In genomic region chr3:134681527-134681910, GRCh38 we compare ENCODE assay signal across 33 cellular contexts. TPM values are rescaled to one million over a fixed set of nuclear protein-coding genes. Genes with fewer than 3 reads are reported as not detected.
"Had no signal": no experiment of that assay in that cellular context is flagged by ENCODE, and none has a peak within 500 bp of the region (broad histone marks: within the 10 kb centered on the region; RNA-seq: fewer than 3 reads in every experiment).

No MANE protein-coding gene starts in this region.

- H3K9me3 Mint-ChIP-seq: activated CD4-positive, alpha-beta T cell treated with anti-CD3 and anti-CD28 coated beads, Interleukin-2, amount 10 ng/mL, durations not matched to agents 24 days and 14 days; activated naive CD8-positive, alpha-beta T cell treated with anti-CD3 and anti-CD28 coated beads, Interleukin-2, amount 10 ng/mL, durations not matched to agents 7 days and 5 days; activated T-helper 1 cell treated with anti-CD3 and anti-CD28 coated beads, Interleukin-12 subunit alpha, Interleukin-12 subunit beta, Interleukin-2, Interleukin-4 antibody, amounts not matched to agents 30 ng/mL and 10 ng/mL and 1 ng/mL, durations not matched to agents 14 hours and 24 hours and 36 hours; T-helper 1 cell treated with Interleukin-12 subunit alpha and Interleukin-12 subunit beta and Interleukin-4 antibody, amounts not matched to agents 30 μg/mL and 1 μg/mL, for 36 hours had no signal

- H3K4me3 Mint-ChIP-seq: activated CD4-positive, alpha-beta memory T cell treated with anti-CD3 and anti-CD28 coated beads for 36 hours; activated CD4-positive, alpha-beta T cell treated with anti-CD3 and anti-CD28 coated beads, Interleukin-2, amount 10 ng/mL, durations not matched to agents 24 days and 14 days; activated naive CD4-positive, alpha-beta T cell treated with anti-CD3 and anti-CD28 coated beads for 36 hours; activated naive CD8-positive, alpha-beta T cell treated with anti-CD3 and anti-CD28 coated beads, Interleukin-2, amount 10 ng/mL, durations not matched to agents 7 days and 5 days; activated T-helper 1 cell treated with anti-CD3 and anti-CD28 coated beads, Interleukin-12 subunit alpha, Interleukin-12 subunit beta, Interleukin-2, Interleukin-4 antibody, amounts not matched to agents 30 ng/mL and 10 ng/mL and 1 ng/mL, durations not matched to agents 14 hours and 24 hours and 36 hours; naive B cell; stimulated activated effector memory CD8-positive, alpha-beta T cell treated with anti-CD3 and anti-CD28 coated beads, Interleukin-12 subunit alpha, Interleukin-12 subunit beta, amount 100 ng/mL, for 72 hours; stimulated activated naive CD8-positive, alpha-beta T cell treated with anti-CD3 and anti-CD28 coated beads, Interleukin-15, Interleukin-2, amounts not matched to agents 100 ng/mL and 50 ng/mL, for 24 hours; T-helper 1 cell treated with Interleukin-12 subunit alpha and Interleukin-12 subunit beta and Interleukin-4 antibody, amounts not matched to agents 30 μg/mL and 1 μg/mL, for 36 hours; type B pancreatic cell had no signal

- DNase-seq: activated CD4-positive, alpha-beta memory T cell treated with anti-CD3 and anti-CD28 coated beads for 36 hours; activated CD4-positive, alpha-beta T cell treated with anti-CD3 and anti-CD28 coated beads, Interleukin-2, amount 10 ng/mL, durations not matched to agents 24 days and 14 days; activated CD8-positive, alpha-beta memory T cell treated with anti-CD3 and anti-CD28 coated beads, Interleukin-2, amount 50 U/mL, for 4 hours; activated effector memory CD4-positive, alpha-beta T cell treated with anti-CD3 and anti-CD28 coated beads, Interleukin-2, amount 50 U/mL, for 16 hours; activated naive CD4-positive, alpha-beta T cell treated with anti-CD3 and anti-CD28 coated beads for 36 hours; activated naive CD8-positive, alpha-beta T cell treated with anti-CD3 and anti-CD28 coated beads, Interleukin-2, amount 10 ng/mL, durations not matched to agents 7 days and 5 days; activated T-cell treated with anti-CD3 and anti-CD28 coated beads, Interleukin-2, amount 50 U/mL, for 1 hour; brain microvascular endothelial cell; effector memory CD4-positive, alpha-beta T cell; erythroblast; foreskin fibroblast; head of caudate nucleus; left lung; naive B cell; nucleus accumbens; right lobe of liver; small intestine; stimulated activated CD4-positive, alpha-beta T cell treated with anti-CD3 and anti-CD28 coated beads, Interleukin-4, amount 100 ng/mL, for 24 hours; substantia nigra; SW 1271; T-helper 9 cell; WERI-Rb-1 had no signal

- H3K4me1 ChIP-seq: ascending aorta, left lung, right lobe of liver had no signal

- H3K9me3 ChIP-seq: ascending aorta, left lung, right lobe of liver had no signal

- H3K36me3 ChIP-seq: ascending aorta, brain microvascular endothelial cell, left lung, right lobe of liver, WERI-Rb-1 had no signal

- H3K27me3 ChIP-seq: ascending aorta, brain microvascular endothelial cell, dorsolateral prefrontal cortex, left lung, right lobe of liver had no signal

- H3K4me3 ChIP-seq: ascending aorta, coronary artery, dorsolateral prefrontal cortex, left lung, right lobe of liver had no signal

- H3K27me3 Mint-ChIP-seq: activated CD4-positive, alpha-beta T cell treated with anti-CD3 and anti-CD28 coated beads, Interleukin-2, amount 10 ng/mL, durations not matched to agents 24 days and 14 days; stimulated activated naive CD8-positive, alpha-beta T cell treated with anti-CD3 and anti-CD28 coated beads, Interleukin-15, Interleukin-2, amounts not matched to agents 100 ng/mL and 50 ng/mL, for 24 hours had no signal

- H3K27ac Mint-ChIP-seq: activated CD4-positive, alpha-beta memory T cell treated with anti-CD3 and anti-CD28 coated beads for 36 hours; activated CD4-positive, alpha-beta T cell treated with anti-CD3 and anti-CD28 coated beads, Interleukin-2, amount 10 ng/mL, durations not matched to agents 24 days and 14 days; activated naive CD4-positive, alpha-beta T cell treated with anti-CD3 and anti-CD28 coated beads for 36 hours; activated T-helper 1 cell treated with anti-CD3 and anti-CD28 coated beads, Interleukin-12 subunit alpha, Interleukin-12 subunit beta, Interleukin-2, Interleukin-4 antibody, amounts not matched to agents 30 ng/mL and 10 ng/mL and 1 ng/mL, durations not matched to agents 14 hours and 24 hours and 36 hours; naive B cell; stimulated activated effector memory CD8-positive, alpha-beta T cell treated with anti-CD3 and anti-CD28 coated beads, Interleukin-12 subunit alpha, Interleukin-12 subunit beta, amount 100 ng/mL, for 72 hours; stimulated activated naive CD8-positive, alpha-beta T cell treated with anti-CD3 and anti-CD28 coated beads, Interleukin-15, Interleukin-2, amounts not matched to agents 100 ng/mL and 50 ng/mL, for 24 hours; T-helper 1 cell treated with Interleukin-12 subunit alpha and Interleukin-12 subunit beta and Interleukin-4 antibody, amounts not matched to agents 30 μg/mL and 1 μg/mL, for 36 hours; type B pancreatic cell had no signal

- H3K4me1 Mint-ChIP-seq: activated CD4-positive, alpha-beta T cell treated with anti-CD3 and anti-CD28 coated beads, Interleukin-2, amount 10 ng/mL, durations not matched to agents 24 days and 14 days; naive B cell; stimulated activated effector memory CD8-positive, alpha-beta T cell treated with anti-CD3 and anti-CD28 coated beads, Interleukin-12 subunit alpha, Interleukin-12 subunit beta, amount 100 ng/mL, for 72 hours had no signal

- H3K27ac ChIP-seq: ascending aorta, brain microvascular endothelial cell, coronary artery, dorsolateral prefrontal cortex, left lung, right lobe of liver, WERI-Rb-1 had no signal

- ATAC-seq: activated CD4-positive, CD25-positive, alpha-beta regulatory T cell treated with anti-CD3 and anti-CD28 coated beads, Interleukin-2, amount 50 U/mL, for 24 hours; left lung; stimulated activated effector memory CD8-positive, alpha-beta T cell treated with anti-CD3 and anti-CD28 coated beads, Interleukin-12 subunit alpha, Interleukin-12 subunit beta, amount 100 ng/mL, for 72 hours had no signal

- H3K36me3 Mint-ChIP-seq: activated CD4-positive, alpha-beta memory T cell treated with anti-CD3 and anti-CD28 coated beads for 36 hours; activated naive CD8-positive, alpha-beta T cell treated with anti-CD3 and anti-CD28 coated beads, Interleukin-2, amount 10 ng/mL, durations not matched to agents 7 days and 5 days; stimulated activated effector memory CD8-positive, alpha-beta T cell treated with anti-CD3 and anti-CD28 coated beads, Interleukin-12 subunit alpha, Interleukin-12 subunit beta, amount 100 ng/mL, for 72 hours; type B pancreatic cell had no signal

RNA-seq across cellular contexts. Expression of gene KY, which starts 30.7 kb away (rescaled TPM):
- total RNA-seq: activated CD4-positive, alpha-beta memory T cell treated with anti-CD3 and anti-CD28 coated beads for 36 hours; activated CD4-positive, alpha-beta T cell treated with anti-CD3 and anti-CD28 coated beads, Interleukin-2, amount 10 ng/mL, durations not matched to agents 24 days and 14 days; activated CD8-positive, alpha-beta memory T cell treated with anti-CD3 and anti-CD28 coated beads for 36 hours; activated naive CD4-positive, alpha-beta T cell treated with anti-CD3 and anti-CD28 coated beads for 36 hours; activated naive CD8-positive, alpha-beta T cell treated with anti-CD3 and anti-CD28 coated beads, Interleukin-2, amount 10 ng/mL, durations not matched to agents 7 days and 5 days; activated T-helper 1 cell treated with anti-CD3 and anti-CD28 coated beads, Interleukin-12 subunit alpha, Interleukin-12 subunit beta, Interleukin-2, Interleukin-4 antibody, amounts not matched to agents 30 ng/mL and 10 ng/mL and 1 ng/mL, durations not matched to agents 14 hours and 24 hours and 36 hours; lung microvascular endothelial cell; right lobe of liver had no signal
